Comparison of ENCODE assay signal across 1 cellular context in the genomic region with DNA sequence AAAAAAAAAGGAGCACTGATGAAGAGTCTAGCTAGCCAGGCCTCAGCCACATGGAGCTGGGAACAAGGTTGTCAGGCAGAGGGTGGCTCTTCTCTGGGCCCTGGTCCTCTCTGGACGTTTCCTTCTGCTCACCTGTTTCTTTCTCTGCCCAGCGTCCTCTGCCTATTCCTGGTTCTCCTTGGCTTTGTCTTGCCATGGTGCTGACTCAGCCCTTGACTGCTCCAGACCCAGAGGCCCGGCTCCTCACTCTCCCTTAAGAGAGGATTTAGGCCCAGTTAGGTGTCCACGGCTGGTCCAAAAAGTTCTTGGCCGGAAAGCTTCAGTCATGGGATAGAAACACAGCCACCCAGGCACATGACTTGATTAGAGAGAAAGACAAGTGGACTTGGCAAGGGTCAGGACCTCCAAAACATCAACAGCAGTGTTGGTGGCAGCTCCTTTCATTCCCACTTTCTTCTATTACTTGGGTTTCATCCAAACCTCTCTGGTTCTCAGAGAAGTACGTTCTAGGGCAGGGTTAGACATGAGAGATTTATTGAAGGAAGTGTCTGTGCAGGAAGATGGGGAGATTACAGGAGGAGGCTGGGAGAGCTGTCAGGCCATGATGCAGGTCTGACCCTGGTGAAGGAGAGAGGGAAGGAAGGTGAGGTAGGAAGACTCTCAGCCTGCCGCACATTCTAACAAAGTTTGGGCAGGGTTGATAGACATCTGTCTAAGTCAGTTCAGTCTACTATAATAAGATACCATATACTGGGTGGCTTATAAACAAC.
TF ChIP-seq lines count a peak whose summit lies in the region.

No MANE protein-coding gene starts in this region.

TF ChIP-seq in K562, 482 proteins besides CTCF, POLR2A, EP300 and RAD21 (continues in another document):
- no peak for TF ChIP-seq POLR2G (IDR thresholded peaks at IDR 0.05; ENCODE audit: low read depth, low read length)
- TF ChIP-seq ZKSCAN8 (CRISPR knock-in tag; IDR thresholded peaks at IDR 0.05), result no peak
- TF ChIP-seq CTBP1 (IDR thresholded peaks at IDR 0.05; ENCODE audit: borderline replicate concordance), result peak; percentile 57; the same call in 1 of the 2 replicates
- no peak for TF ChIP-seq AFF4 (CRISPR knock-in tag; IDR thresholded peaks at IDR 0.05)
- TF ChIP-seq, protein P1, sequence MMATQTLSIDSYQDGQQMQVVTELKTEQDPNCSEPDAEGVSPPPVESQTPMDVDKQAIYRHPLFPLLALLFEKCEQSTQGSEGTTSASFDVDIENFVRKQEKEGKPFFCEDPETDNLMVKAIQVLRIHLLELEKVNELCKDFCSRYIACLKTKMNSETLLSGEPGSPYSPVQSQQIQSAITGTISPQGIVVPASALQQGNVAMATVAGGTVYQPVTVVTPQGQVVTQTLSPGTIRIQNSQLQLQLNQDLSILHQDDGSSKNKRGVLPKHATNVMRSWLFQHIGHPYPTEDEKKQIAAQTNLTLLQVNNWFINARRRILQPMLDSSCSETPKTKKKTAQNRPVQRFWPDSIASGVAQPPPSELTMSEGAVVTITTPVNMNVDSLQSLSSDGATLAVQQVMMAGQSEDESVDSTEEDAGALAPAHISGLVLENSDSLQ (IDR thresholded peaks at IDR 0.05), result peak; percentile 74
- no peak for TF ChIP-seq PCBP2 (IDR thresholded peaks at IDR 0.05; ENCODE audit: low read depth, low read length, poor library complexity, severe bottlenecking)
- TF ChIP-seq, protein P2, sequence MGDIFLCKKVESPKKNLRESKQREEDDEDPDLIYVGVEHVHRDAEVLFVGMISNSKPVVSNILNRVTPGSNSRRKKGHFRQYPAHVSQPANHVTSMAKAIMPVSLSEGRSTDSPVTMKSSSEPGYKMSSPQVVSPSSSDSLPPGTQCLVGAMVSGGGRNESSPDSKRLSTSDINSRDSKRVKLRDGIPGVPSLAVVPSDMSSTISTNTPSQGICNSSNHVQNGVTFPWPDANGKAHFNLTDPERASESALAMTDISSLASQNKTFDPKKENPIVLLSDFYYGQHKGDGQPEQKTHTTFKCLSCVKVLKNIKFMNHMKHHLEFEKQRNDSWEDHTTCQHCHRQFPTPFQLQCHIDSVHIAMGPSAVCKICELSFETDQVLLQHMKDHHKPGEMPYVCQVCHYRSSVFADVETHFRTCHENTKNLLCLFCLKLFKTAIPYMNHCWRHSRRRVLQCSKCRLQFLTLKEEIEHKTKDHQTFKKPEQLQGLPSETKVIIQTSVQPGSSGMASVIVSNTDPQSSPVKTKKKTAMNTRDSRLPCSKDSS (IDR thresholded peaks at IDR 0.05; ENCODE audit: low read depth, partially characterized antibody), result no peak
- no peak for TF ChIP-seq MCM7 (IDR thresholded peaks at IDR 0.05)
- TF ChIP-seq NRF1 (conservative IDR thresholded peaks at IDR 0.05 in 1 of 2, IDR thresholded peaks at IDR 0.05 in 1 of 2), result no peak
- TF ChIP-seq, protein P3, sequence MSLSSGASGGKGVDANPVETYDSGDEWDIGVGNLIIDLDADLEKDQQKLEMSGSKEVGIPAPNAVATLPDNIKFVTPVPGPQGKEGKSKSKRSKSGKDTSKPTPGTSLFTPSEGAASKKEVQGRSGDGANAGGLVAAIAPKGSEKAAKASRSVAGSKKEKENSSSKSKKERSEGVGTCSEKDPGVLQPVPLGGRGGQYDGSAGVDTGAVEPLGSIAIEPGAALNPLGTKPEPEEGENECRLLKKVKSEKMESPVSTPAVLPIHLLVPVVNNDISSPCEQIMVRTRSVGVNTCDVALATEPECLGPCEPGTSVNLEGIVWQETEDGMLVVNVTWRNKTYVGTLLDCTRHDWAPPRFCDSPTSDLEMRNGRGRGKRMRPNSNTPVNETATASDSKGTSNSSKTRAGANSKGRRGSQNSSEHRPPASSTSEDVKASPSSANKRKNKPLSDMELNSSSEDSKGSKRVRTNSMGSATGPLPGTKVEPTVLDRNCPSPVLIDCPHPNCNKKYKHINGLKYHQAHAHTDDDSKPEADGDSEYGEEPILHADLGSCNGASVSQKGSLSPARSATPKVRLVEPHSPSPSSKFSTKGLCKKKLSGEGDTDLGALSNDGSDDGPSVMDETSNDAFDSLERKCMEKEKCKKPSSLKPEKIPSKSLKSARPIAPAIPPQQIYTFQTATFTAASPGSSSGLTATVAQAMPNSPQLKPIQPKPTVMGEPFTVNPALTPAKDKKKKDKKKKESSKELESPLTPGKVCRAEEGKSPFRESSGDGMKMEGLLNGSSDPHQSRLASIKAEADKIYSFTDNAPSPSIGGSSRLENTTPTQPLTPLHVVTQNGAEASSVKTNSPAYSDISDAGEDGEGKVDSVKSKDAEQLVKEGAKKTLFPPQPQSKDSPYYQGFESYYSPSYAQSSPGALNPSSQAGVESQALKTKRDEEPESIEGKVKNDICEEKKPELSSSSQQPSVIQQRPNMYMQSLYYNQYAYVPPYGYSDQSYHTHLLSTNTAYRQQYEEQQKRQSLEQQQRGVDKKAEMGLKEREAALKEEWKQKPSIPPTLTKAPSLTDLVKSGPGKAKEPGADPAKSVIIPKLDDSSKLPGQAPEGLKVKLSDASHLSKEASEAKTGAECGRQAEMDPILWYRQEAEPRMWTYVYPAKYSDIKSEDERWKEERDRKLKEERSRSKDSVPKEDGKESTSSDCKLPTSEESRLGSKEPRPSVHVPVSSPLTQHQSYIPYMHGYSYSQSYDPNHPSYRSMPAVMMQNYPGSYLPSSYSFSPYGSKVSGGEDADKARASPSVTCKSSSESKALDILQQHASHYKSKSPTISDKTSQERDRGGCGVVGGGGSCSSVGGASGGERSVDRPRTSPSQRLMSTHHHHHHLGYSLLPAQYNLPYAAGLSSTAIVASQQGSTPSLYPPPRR (CRISPR knock-in tag; IDR thresholded peaks at IDR 0.05; ENCODE audit: borderline replicate concordance), result no peak
- TF ChIP-seq SRSF1 (IDR thresholded peaks at IDR 0.05; ENCODE audit: low read depth, low read length), result no peak
- no peak for TF ChIP-seq BMI1 (IDR thresholded peaks at IDR 0.05; ENCODE audit: low read length)
- TF ChIP-seq ZNF449 (CRISPR knock-in tag; IDR thresholded peaks at IDR 0.05), result no peak
- TF ChIP-seq SREBF1 (IDR thresholded peaks at IDR 0.05; ENCODE audit: borderline replicate concordance, low read depth, low read length), result no peak
- TF ChIP-seq TGIF2 (CRISPR knock-in tag; IDR thresholded peaks at IDR 0.05), result no peak
- TF ChIP-seq NFE2 (IDR thresholded peaks at IDR 0.05; ENCODE audit: low read depth), result no peak
- TF ChIP-seq ARID1B (IDR thresholded peaks at IDR 0.05), result 0 out of 2 replicates have a peak, but pooled peaks have one; percentile 21
- TF ChIP-seq ZNF444 (CRISPR knock-in tag; IDR thresholded peaks at IDR 0.05), result no peak
- TF ChIP-seq TARDBP (IDR thresholded peaks at IDR 0.05), result no peak
- no peak for TF ChIP-seq SMARCC2 (IDR thresholded peaks at IDR 0.05; ENCODE audit: low read depth)
- TF ChIP-seq ZNF282 (CRISPR knock-in tag; IDR thresholded peaks at IDR 0.05), result no peak
- TF ChIP-seq NFYB (IDR thresholded peaks at IDR 0.05; ENCODE audit: extremely low read depth, insufficient read length), result no peak
- no peak for TF ChIP-seq PCBP1 (IDR thresholded peaks at IDR 0.05; ENCODE audit: low read depth, low read length, poor library complexity, severe bottlenecking)
- TF ChIP-seq FOXM1 (IDR thresholded peaks at IDR 0.05; ENCODE audit: low read depth), result no peak
- no peak for TF ChIP-seq FOXM1 (CRISPR knock-in tag; IDR thresholded peaks at IDR 0.05; ENCODE audit: low read depth)
- TF ChIP-seq, protein P4, sequence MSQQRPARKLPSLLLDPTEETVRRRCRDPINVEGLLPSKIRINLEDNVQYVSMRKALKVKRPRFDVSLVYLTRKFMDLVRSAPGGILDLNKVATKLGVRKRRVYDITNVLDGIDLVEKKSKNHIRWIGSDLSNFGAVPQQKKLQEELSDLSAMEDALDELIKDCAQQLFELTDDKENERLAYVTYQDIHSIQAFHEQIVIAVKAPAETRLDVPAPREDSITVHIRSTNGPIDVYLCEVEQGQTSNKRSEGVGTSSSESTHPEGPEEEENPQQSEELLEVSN (IDR thresholded peaks at IDR 0.05; ENCODE audit: borderline replicate concordance in 1 of 2, extremely low read depth in 1 of 2, insufficient read depth in 1 of 2, insufficient read length in 1 of 2, low read depth in 1 of 2, low read length in 1 of 2, poor library complexity in 1 of 2, severe bottlenecking in 1 of 2), result no peak
- no peak for TF ChIP-seq ZNF76 (CRISPR knock-in tag; IDR thresholded peaks at IDR 0.05; ENCODE audit: borderline replicate concordance)
- TF ChIP-seq IFI16 (CRISPR knock-in tag; IDR thresholded peaks at IDR 0.05), result no peak
- no peak for TF ChIP-seq CC2D1A (IDR thresholded peaks at IDR 0.05)
- no peak for TF ChIP-seq PHB (CRISPR knock-in tag; IDR thresholded peaks at IDR 0.05)
- TF ChIP-seq NFXL1 (CRISPR knock-in tag; IDR thresholded peaks at IDR 0.05), result no peak
- TF ChIP-seq SRF (CRISPR knock-in tag; IDR thresholded peaks at IDR 0.05), result no peak
- TF ChIP-seq CBFA2T3 (IDR thresholded peaks at IDR 0.05), result 0 out of 2 replicates have a peak, but pooled peaks have one; percentile 10
- no peak for TF ChIP-seq HDAC3 (IDR thresholded peaks at IDR 0.05; ENCODE audit: borderline replicate concordance, partially characterized antibody)
- TF ChIP-seq SIX5 (IDR thresholded peaks at IDR 0.05; ENCODE audit: borderline replicate concordance in 1 of 2, insufficient read depth in 1 of 2, low read depth in 1 of 2, low read length in 2 of 2), result no peak
- 0 out of 2 replicates have a peak, but pooled peaks have one; percentile 17 for TF ChIP-seq ELF1 (tag; IDR thresholded peaks at IDR 0.05)
- no peak for TF ChIP-seq NEUROD1 (IDR thresholded peaks at IDR 0.05; ENCODE audit: borderline replicate concordance, low read depth, low read length, partially characterized antibody)
- no peak for TF ChIP-seq CREB1 (IDR thresholded peaks at IDR 0.05)
- TF ChIP-seq CREB1 (CRISPR knock-in tag; IDR thresholded peaks at IDR 0.05), result no peak
- no peak for TF ChIP-seq TRIM25 (IDR thresholded peaks at IDR 0.05; ENCODE audit: borderline replicate concordance)
- no peak for TF ChIP-seq ZNF143 (CRISPR knock-in tag; IDR thresholded peaks at IDR 0.05)
- TF ChIP-seq PHTF2 (CRISPR knock-in tag; IDR thresholded peaks at IDR 0.05), result no peak
- TF ChIP-seq TOE1 (IDR thresholded peaks at IDR 0.05; ENCODE audit: borderline replicate concordance), result no peak
- TF ChIP-seq TOE1 (CRISPR knock-in tag; IDR thresholded peaks at IDR 0.05; ENCODE audit: borderline replicate concordance, low read depth), result no peak
- TF ChIP-seq BRD4 (IDR thresholded peaks at IDR 0.05), result no peak
- TF ChIP-seq NR3C1 (CRISPR knock-in tag; IDR thresholded peaks at IDR 0.05), result no peak
- TF ChIP-seq MTA2 (IDR thresholded peaks at IDR 0.05; ENCODE audit: low read depth), result no peak
- no peak for TF ChIP-seq RBM15 (IDR thresholded peaks at IDR 0.05; ENCODE audit: insufficient read depth, low read length)
- no peak for TF ChIP-seq SOX6 (IDR thresholded peaks at IDR 0.05)
- TF ChIP-seq SIN3B (IDR thresholded peaks at IDR 0.05; ENCODE audit: low read depth), result no peak
- TF ChIP-seq ZEB2 (IDR thresholded peaks at IDR 0.05), result peak; percentile 23; the same call in 1 of the 2 replicates
- TF ChIP-seq, protein P5, sequence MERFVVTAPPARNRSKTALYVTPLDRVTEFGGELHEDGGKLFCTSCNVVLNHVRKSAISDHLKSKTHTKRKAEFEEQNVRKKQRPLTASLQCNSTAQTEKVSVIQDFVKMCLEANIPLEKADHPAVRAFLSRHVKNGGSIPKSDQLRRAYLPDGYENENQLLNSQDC (CRISPR knock-in tag; IDR thresholded peaks at IDR 0.05), result no peak
